14 cellular contexts compared by ENCODE assay signal in genomic region chr3:12143949-12144504, GRCh38. TPM values are rescaled to one million over a fixed set of nuclear protein-coding genes. Genes with fewer than 3 reads are reported as not detected.
DNase-seq lines count a peak whose midpoint lies in the region; ATAC-seq and TF ChIP-seq lines count a peak whose summit lies in the region.
"Had no signal": no experiment of that assay in that cellular context is flagged by ENCODE, and none has a peak within 500 bp of the region (broad histone marks: within the 10 kb centered on the region; RNA-seq: fewer than 3 reads in every experiment).

No MANE protein-coding gene starts in this region.

- H3K36me3 Mint-ChIP-seq in brain: no peaks in the 10 kb centered on the region
- H3K36me3 Mint-ChIP-seq: type B pancreatic cell had no signal

- H3K4me1 Mint-ChIP-seq in brain: peaks cover 41% of the 10 kb centered on the region
- H3K4me1 Mint-ChIP-seq: T-helper 17 cell had no signal

- intact Hi-C loops in left ventricle myocardium superior (cut with micrococcal nuclease): no loop called here

- no peaks in the 10 kb centered on the region for H3K9me3 Mint-ChIP-seq in brain
- H3K9me3 Mint-ChIP-seq: activated T-helper 2 cell treated with anti-CD3 and anti-CD28 coated beads, Interferon-gamma antibody, Interleukin-2, Interleukin-4, amounts not matched to agents 10 μg/mL and 5 μg/mL and 100 μg/mL, durations not matched to agents 14 hours and 24 hours and 36 hours; type B pancreatic cell had no signal

- DNase-seq in AG20443 (ENCODE audit: low spot score): peak; percentile 26
- DNase-seq in left ventricle myocardium superior: peak; percentile 73
- DNase-seq in retinal pigment epithelial cell (ENCODE audit: low read depth): peak; percentile 77
- DNase-seq in effector CD8-positive, alpha-beta T cell (lab: John Stamatoyannopoulos, UW): no peak
- no peak for DNase-seq in NCI-H1436 (lab: John Stamatoyannopoulos, UW)
- DNase-seq in RKO (ENCODE audit: low spot score): no peak
- DNase-seq: NCI-H446, T-helper 17 cell had no signal

- peak overlapping the region in 3 of 5 experiments; percentile 35 to 93 (median 91) for H3K27ac Mint-ChIP-seq in brain
- H3K27ac Mint-ChIP-seq: activated T-helper 2 cell treated with anti-CD3 and anti-CD28 coated beads, Interferon-gamma antibody, Interleukin-2, Interleukin-4, amounts not matched to agents 10 μg/mL and 5 μg/mL and 100 μg/mL, durations not matched to agents 14 hours and 24 hours and 36 hours; T-helper 17 cell; type B pancreatic cell had no signal

- H3K4me3 Mint-ChIP-seq in brain: peak overlapping the region in 2 of 5 experiments; percentile 32 to 43
- H3K4me3 Mint-ChIP-seq: T-helper 17 cell, type B pancreatic cell had no signal

- ATAC-seq in left ventricle myocardium superior: peak; percentile 88
- no peak for ATAC-seq in HG03378 (IDR thresholded peaks at IDR 0.05; ENCODE audit: unreplicated experiment)
- ATAC-seq: T-helper 17 cell had no signal

- TF ChIP-seq CTCF in brain (conservative IDR thresholded peaks at IDR 0.05) (no peak), retinal pigment epithelial cell (conservative IDR thresholded peaks at IDR 0.05; ENCODE audit: low read depth, low read length) (no peak)

- H3K27me3 Mint-ChIP-seq in brain: no peaks in the 10 kb centered on the region
- H3K27me3 Mint-ChIP-seq: type B pancreatic cell had no signal

- H3K4me3 ChIP-seq in retinal pigment epithelial cell (ENCODE audit: low read length): no peak overlapping the region
- H3K4me3 ChIP-seq: BLaER1, skin epidermis had no signal

RNA-seq across cellular contexts. Expression of gene TIMP4, which starts 14.7 kb away (rescaled TPM):
- 9.1 TPM for polyA plus RNA-seq in brain (ENCODE audit: insufficient read depth, low read depth, low replicate concordance)
- total RNA-seq in left ventricle myocardium superior: 15.0 TPM
- total RNA-seq: T-helper 17 cell had no signal

Comparison
In these comparisons a context has a peak if more than half of its experiments do, and no peak if none do; other contexts are left out.
1. DNase-seq: peak in AG20443 (single experiment), left ventricle myocardium superior (single experiment) and retinal pigment epithelial cell (single experiment); none in effector CD8-positive, alpha-beta T cell (single experiment), NCI-H1436 (single experiment) and RKO (single experiment).